ENCODE assay signal across 9 cellular contexts in genomic region chr11:7986768-7987559, GRCh38. TPM values are rescaled to one million over a fixed set of nuclear protein-coding genes. Genes with fewer than 3 reads are reported as not detected.
DNase-seq lines count a peak whose midpoint lies in the region; ATAC-seq, FAIRE-seq and TF ChIP-seq lines count a peak whose summit lies in the region.
"Had no signal": no experiment of that assay in that cellular context is flagged by ENCODE, and none has a peak within 500 bp of the region (broad histone marks: within the 10 kb centered on the region; RNA-seq: fewer than 3 reads in every experiment).

Gene EIF3F (plus strand): TSS chr11:7987337. CDS start chr11:7987353, 16 bp downstream.

- H4K20me1 ChIP-seq in smooth muscle cell (ENCODE audit: low read depth): peaks cover 27% of the 10 kb centered on the region

- TF ChIP-seq CTCF in WI38 (IDR thresholded peaks at IDR 0.05; ENCODE audit: low read depth, low read length) (peak; percentile 69), bronchial epithelial cell (IDR thresholded peaks at IDR 0.05; ENCODE audit: insufficient read depth, low read length, severe bottlenecking) (peak; percentile 83), smooth muscle cell (IDR thresholded peaks at IDR 0.05; ENCODE audit: borderline replicate concordance, insufficient read depth, poor library complexity, severe bottlenecking) (peak; percentile 86)

- H3K4me2 ChIP-seq in smooth muscle cell: peak within 1 kb of the TSS; percentile 100

- peaks cover 11% of the 10 kb centered on the region for H3K4me1 ChIP-seq in smooth muscle cell (ENCODE audit: low read depth)

- no peaks in the 10 kb centered on the region for H3K9me3 ChIP-seq in smooth muscle cell (replicated peaks; ENCODE audit: low read depth)

- no peaks in the 10 kb centered on the region for H3F3A ChIP-seq in smooth muscle cell (ENCODE audit: low read depth)

- H3K79me2 ChIP-seq in smooth muscle cell (ENCODE audit: low read depth): peaks cover 34% of the 10 kb centered on the region

- peak; percentile 98 for DNase-seq in AG08395 (ENCODE audit: low spot score)
- DNase-seq in NCI-H2227 treated with DMSO at 0.1 percent for 48 hours (lab: John Stamatoyannopoulos, UW): peak; percentile 100
- peak; percentile 100 for DNase-seq in bronchial epithelial cell (ENCODE audit: low read depth)
- DNase-seq in iPS-NIHi7 (ENCODE audit: extremely low spot score): peak; percentile 95
- DNase-seq in smooth muscle cell (lab: John Stamatoyannopoulos, UW; ENCODE audit: unreplicated experiment): peak; percentile 81

- peak within 1 kb of the TSS; percentile 92 for H2AFZ ChIP-seq in smooth muscle cell (ENCODE audit: low read depth)

- H3K36me3 ChIP-seq in bronchial epithelial cell (ENCODE audit: control insufficient read depth, insufficient read depth, low read length) (peaks cover 5% of the 10 kb centered on the region), smooth muscle cell (ENCODE audit: low read depth) (no peaks in the 10 kb centered on the region)

- no peaks in the 10 kb centered on the region for H3K27me3 ChIP-seq in bronchial epithelial cell (ENCODE audit: control insufficient read depth, insufficient read depth, low read length)
- H3K27me3 ChIP-seq in smooth muscle cell (ENCODE audit: low read depth): no peaks in the 10 kb centered on the region

- WGBS in smooth muscle cell (ENCODE audit: low lambda C conversion rate): 2% methylated on average over 47 of the region's 47 CpGs

- FAIRE-seq in bronchial epithelial cell (lab: Jason Lieb, UNC): peak; percentile 97
- FAIRE-seq: colon had no signal

- H3K9ac ChIP-seq in smooth muscle cell (ENCODE audit: low read depth): peak within 1 kb of the TSS; percentile 95

- ATAC-seq in GM18909 (IDR thresholded peaks at IDR 0.05; ENCODE audit: poor library complexity, unreplicated experiment) (peak; percentile 94), HG03175 (IDR thresholded peaks at IDR 0.05; ENCODE audit: unreplicated experiment) (peak; percentile 89)

- H3K27ac ChIP-seq in smooth muscle cell (ENCODE audit: low read depth): no peak within 1 kb of the TSS

- H3K4me3 ChIP-seq in WI38 (ENCODE audit: low read depth, low read length) (peak within 1 kb of the TSS; percentile 78), bronchial epithelial cell (ENCODE audit: low read depth, low read length) (peak within 1 kb of the TSS; percentile 50), smooth muscle cell (peak within 1 kb of the TSS; percentile 95)

RNA-seq across cellular contexts. Expression of gene EIF3F, which starts in this region (rescaled TPM):
- total RNA-seq in bronchial epithelial cell: 183 and 222 TPM in 2 replicates
- 169 and 199 TPM in 2 replicates for total RNA-seq in smooth muscle cell
- 148 and 158 TPM in 2 replicates for polyA plus RNA-seq in smooth muscle cell
